Comparison of ENCODE assay signal across 9 cellular contexts in genomic region chr15:78130466-78131294, GRCh38. TPM values are rescaled to one million over a fixed set of nuclear protein-coding genes. Genes with fewer than 3 reads are reported as not detected.
A peak's percentile ranks its signal among the peaks of the same experiment; 100 is the strongest.
DNase-seq lines count a peak whose midpoint lies in the region; ATAC-seq and TF ChIP-seq lines count a peak whose summit lies in the region.
"Had no signal": no experiment of that assay in that cellular context is flagged by ENCODE, and none has a peak within 500 bp of the region (broad histone marks: within the 10 kb centered on the region; RNA-seq: fewer than 3 reads in every experiment).

No MANE protein-coding gene starts in this region.

- H3K4me3 ChIP-seq in GM12864 (ENCODE audit: low read depth, low read length), result peak overlapping the region; percentile 59; the same call in 1 of the 2 replicates
- peak overlapping the region; percentile 40 for H3K4me3 ChIP-seq in RWPE2 (ENCODE audit: severe bottlenecking)
- H3K4me3 ChIP-seq in esophagus squamous epithelium, result peak overlapping the region; percentile 33 to 83 (median 73)

- no peak for TF ChIP-seq CTCF in GM12864 (IDR thresholded peaks at IDR 0.05; ENCODE audit: low read depth, low read length, missing control alignments)
- no peak for TF ChIP-seq CTCF in RWPE2 (IDR thresholded peaks at IDR 0.05; ENCODE audit: poor library complexity, severe bottlenecking)
- TF ChIP-seq CTCF in esophagus squamous epithelium (IDR thresholded peaks at IDR 0.05), result no peak

- DNase-seq in GM12864 (ENCODE audit: low read depth) (no peak), RWPE2 (ENCODE audit: low spot score) (peak; percentile 73), esophagus squamous epithelium (lab: John Stamatoyannopoulos, UW) (no peak), sciatic nerve (ENCODE audit: low spot score) (peak; percentile 65), midbrain (lab: John Stamatoyannopoulos, UW) (no peak), DMS153 treated with DMSO at 0.1 percent for 48 hours (lab: John Stamatoyannopoulos, UW; ENCODE audit: unreplicated experiment) (no peak), NCI-H82 (lab: John Stamatoyannopoulos, UW) (no peak)

- no peak for TF ChIP-seq POLR2A in esophagus squamous epithelium (IDR thresholded peaks at IDR 0.05)

- no peaks in the 10 kb centered on the region for H3K9me3 ChIP-seq in RWPE2 (ENCODE audit: severe bottlenecking)
- H3K9me3 ChIP-seq in esophagus squamous epithelium, result no peaks in the 10 kb centered on the region

- 83 to 84% methylated on average over 2 to 8 of the region's 51 CpGs for WGBS in esophagus squamous epithelium, 2 donors

- intact Hi-C loops in esophagus squamous epithelium (cut with DNase I), result loop anchor here (5.0 kb wide), 1 partner anchor 67 kb away; no protein-coding TSS in a partner anchor
- intact Hi-C loops in sciatic nerve (cut with DNase I), result loop anchor here (10.0 kb wide), 1 partner anchor 64 kb away; no protein-coding TSS in a partner anchor

- no peaks in the 10 kb centered on the region for H3K36me3 ChIP-seq in RWPE2 (ENCODE audit: low read depth)
- no peaks in the 10 kb centered on the region for H3K36me3 ChIP-seq in esophagus squamous epithelium

- H3K4me1 ChIP-seq in RWPE2 (ENCODE audit: insufficient read depth, poor library complexity, severe bottlenecking) (peaks cover 26% of the 10 kb centered on the region), esophagus squamous epithelium (peaks cover 18 to 36% (median 23%) of the 10 kb centered on the region in 3 donors)

- H3K27ac ChIP-seq in RWPE2 (ENCODE audit: poor library complexity, severe bottlenecking), result peak overlapping the region; percentile 12
- peak overlapping the region in 3 of 4 donors; percentile 65 to 87 (median 86) for H3K27ac ChIP-seq in esophagus squamous epithelium

- H3K27me3 ChIP-seq in RWPE2 (ENCODE audit: insufficient read depth, poor library complexity, severe bottlenecking) (no peaks in the 10 kb centered on the region), esophagus squamous epithelium (no peaks in the 10 kb centered on the region)

- ATAC-seq in GM21825 (IDR thresholded peaks at IDR 0.05; ENCODE audit: unreplicated experiment) (peak; percentile 44), RWPE2 (ENCODE audit: low read depth) (no peak), sciatic nerve (peak; percentile 8)

RNA-seq across cellular contexts. Expression of gene CIB2, which starts 0.6 kb away (rescaled TPM):
- total RNA-seq in esophagus squamous epithelium (10 to 100 TPM in 1 of 4 donors, 1 to 10 TPM in 3; 1.1 to 11.8 (median 1.5) TPM), sciatic nerve (5.4 TPM)

RNA-seq across cellular contexts. Expression of gene IDH3A, which starts 18.5 kb away (rescaled TPM):
- total RNA-seq in esophagus squamous epithelium (100 to 1,000 TPM in 2 of 4 donors, 10 to 100 TPM in 2; 50.7 to 114 (median 83.8) TPM), sciatic nerve (66.9 TPM)

RNA-seq across cellular contexts. Expression of gene SH2D7, which starts 38.3 kb away (rescaled TPM):
- total RNA-seq in esophagus squamous epithelium (not detected), sciatic nerve (not detected)
- total RNA-seq: SK-MEL-5 had no signal

RNA-seq across cellular contexts. Expression of gene TBC1D2B, which starts 53.2 kb away (rescaled TPM):
- total RNA-seq in esophagus squamous epithelium (10 to 100 TPM; 13.0 to 30.7 (median 17.8) TPM), sciatic nerve (103 TPM)

Comparison
In these comparisons a context has a peak if more than half of its experiments do, and no peak if none do; other contexts are left out.
1. DNase-seq: peak in RWPE2 (single experiment) and sciatic nerve (single experiment); none in GM12864 (single experiment), esophagus squamous epithelium (single experiment), midbrain (single experiment), DMS153 treated with DMSO at 0.1 percent for 48 hours (single experiment) and NCI-H82 (single experiment).
2. Peak in every context shown above with its lines, with median percentiles within 50 percentile points of each other: H3K4me3 ChIP-seq.